Comparison of ENCODE assay signal across 8 cellular contexts in the genomic region with DNA sequence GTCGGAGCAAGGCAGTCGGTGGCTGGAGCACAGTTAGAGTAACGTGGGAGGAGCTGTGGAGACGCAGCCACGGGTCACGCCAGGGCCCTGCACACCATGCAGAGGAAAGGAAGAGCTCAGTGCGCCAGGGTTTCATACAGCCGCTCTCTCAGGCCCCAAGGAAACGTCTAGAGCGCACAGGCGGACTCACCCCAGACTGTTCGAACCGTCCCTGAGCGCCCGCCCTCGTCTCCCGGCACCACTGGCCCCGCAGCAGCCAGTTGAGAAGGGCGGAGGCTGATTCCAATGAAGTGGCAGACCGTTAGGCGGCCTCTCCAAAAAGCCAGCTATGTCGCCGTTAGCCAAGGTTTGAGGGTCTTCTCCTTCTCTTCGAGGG. TPM values are rescaled to one million over a fixed set of nuclear protein-coding genes. Genes with fewer than 3 reads are reported as not detected.
DNase-seq lines count a peak whose midpoint lies in the region; ATAC-seq and TF ChIP-seq lines count a peak whose summit lies in the region.

No MANE protein-coding gene starts in this region.

- POLR2A ChIA-PET in T-cell (lab: Charles Lee) = interaction anchor here in 1 of 2 donors (0.6 to 1.6 kb wide), 4 partner anchors 11 to 325 kb away, joined by 3 to 11 read pairs (median 7); partner anchors contain the start of gene PUS3
- POLR2A ChIA-PET in HEK293T (lab: Yijun Ruan, JAX) = interaction anchor here (0.8 to 2.1 kb wide), 8 partner anchors 8 to 959 kb away, joined by 3 to 28 read pairs (median 4); partner anchors contain the start of gene PUS3

- H3K36me3 Mint-ChIP-seq in CD14-positive monocyte (peaks cover 6 to 10% of the 10 kb centered on the region in 2 donors), T-cell (no peaks in the 10 kb centered on the region)
- peaks cover 15% of the 10 kb centered on the region for H3K36me3 Mint-ChIP-seq in dendritic cell treated with granulocyte-macrophage colony-stimulating factor and Interleukin-4, amounts not matched to agents 40 ng/mL and 50 ng/mL, for 4 days (ENCODE audit: low read depth)

- peak; percentile 32 for ATAC-seq in HG03280 (IDR thresholded peaks at IDR 0.05; ENCODE audit: unreplicated experiment)
- ATAC-seq in T-cell (replicated peaks in 1 of 4) = peak; percentile 38 to 50 (median 46)

- H3K9me3 Mint-ChIP-seq in CD14-positive monocyte (peaks cover 0 to 7% (median 0%) of the 10 kb centered on the region in 7 donors), T-cell (no peaks in the 10 kb centered on the region)
- H3K9me3 Mint-ChIP-seq in dendritic cell treated with granulocyte-macrophage colony-stimulating factor and Interleukin-4, amounts not matched to agents 40 ng/mL and 50 ng/mL, for 4 days = no peaks in the 10 kb centered on the region

- no peak for TF ChIP-seq CTCF in CD14-positive monocyte (IDR thresholded peaks at IDR 0.05)

- H3K4me3 Mint-ChIP-seq in CD14-positive monocyte = peak overlapping the region; percentile 89 to 90
- peak overlapping the region; percentile 86 to 92 (median 87) for H3K4me3 Mint-ChIP-seq in T-cell
- H3K4me3 Mint-ChIP-seq in dendritic cell treated with granulocyte-macrophage colony-stimulating factor and Interleukin-4, amounts not matched to agents 40 ng/mL and 50 ng/mL, for 4 days = peak overlapping the region; percentile 85

- H3K4me1 Mint-ChIP-seq in CD14-positive monocyte (peaks cover 32% of the 10 kb centered on the region), T-cell (peaks cover 31 to 38% (median 38%) of the 10 kb centered on the region in 3 donors)
- H3K4me1 Mint-ChIP-seq in dendritic cell treated with granulocyte-macrophage colony-stimulating factor and Interleukin-4, amounts not matched to agents 40 ng/mL and 50 ng/mL, for 4 days (ENCODE audit: low read depth) = peaks cover 18% of the 10 kb centered on the region

- intact Hi-C loops in CD14-positive monocyte (cut with micrococcal nuclease) = loop anchor here in 1 of 2 donors (2.0 to 10.0 kb wide), 2 partner anchors 16 to 292 kb away; partner anchors contain the start of genes PUS3 and STT3A
- intact Hi-C loops in dendritic cell treated with granulocyte-macrophage colony-stimulating factor and Interleukin-4, amounts not matched to agents 40 ng/mL and 50 ng/mL, for 4 days (cut with micrococcal nuclease) = loop anchor here (1.0 to 10.0 kb wide), 3 partner anchors 16 to 932 kb away; partner anchors contain the start of genes CCDC15, CHEK1 and PUS3

- CTCF ChIA-PET in T-cell (lab: Charles Lee) = interaction anchor here (0.6 to 1.6 kb wide), 11 partner anchors 9 to 1050 kb away, joined by 3 to 20 read pairs (median 4); partner anchors contain the start of genes CCDC15 (in 1 of the 2) and PUS3 (in 1 of the 2)
- CTCF ChIA-PET in HEK293T (lab: Yijun Ruan, JAX) = interaction anchor here (1.2 kb wide), 1 partner anchor 12 kb away, joined by 3 read pairs; no protein-coding TSS in a partner anchor

- no peak for DNase-seq in CD14-positive monocyte (ENCODE audit: low spot score)
- peak; percentile 17 for DNase-seq in GM19238 (ENCODE audit: insufficient read length, low spot score)
- peak in 20 of 34 experiments; percentile 6 to 43 (median 20) for DNase-seq in T-cell
- DNase-seq in medulla oblongata (ENCODE audit: extremely low spot score) = peak; percentile 43
- no peak for DNase-seq in HEK293T (ENCODE audit: extremely low spot score)

- H3K27me3 Mint-ChIP-seq in CD14-positive monocyte (ENCODE audit: low read depth in 3 of 3) = peaks cover 4 to 9% (median 5%) of the 10 kb centered on the region in 3 donors
- H3K27me3 Mint-ChIP-seq in T-cell = peaks cover 0 to 2% of the 10 kb centered on the region in 2 donors
- H3K27me3 Mint-ChIP-seq in dendritic cell treated with granulocyte-macrophage colony-stimulating factor and Interleukin-4, amounts not matched to agents 40 ng/mL and 50 ng/mL, for 4 days = peaks cover 3% of the 10 kb centered on the region

- peak overlapping the region; percentile 78 to 93 (median 91) for H3K27ac Mint-ChIP-seq in CD14-positive monocyte
- H3K27ac Mint-ChIP-seq in T-cell = peak overlapping the region; percentile 93 to 96
- peak overlapping the region; percentile 91 for H3K27ac Mint-ChIP-seq in dendritic cell treated with granulocyte-macrophage colony-stimulating factor and Interleukin-4, amounts not matched to agents 40 ng/mL and 50 ng/mL, for 4 days

- peak overlapping the region; percentile 27 for H3K27ac ChIP-seq in temporal lobe (ENCODE audit: low read depth, low read length)

TF ChIP-seq in HEK293T, 16 proteins besides CTCF, POLR2A, EP300 and RAD21:
- TF ChIP-seq TARDBP (IDR thresholded peaks at IDR 0.05) = no peak
- no peak for TF ChIP-seq ARNT (IDR thresholded peaks at IDR 0.05)
- no peak for TF ChIP-seq SP1 (IDR thresholded peaks at IDR 0.05)
- TF ChIP-seq LEF1 (IDR thresholded peaks at IDR 0.05; ENCODE audit: borderline replicate concordance) = no peak
- TF ChIP-seq BHLHE40 (IDR thresholded peaks at IDR 0.05; ENCODE audit: borderline replicate concordance) = no peak
- no peak for TF ChIP-seq FOXK2 (IDR thresholded peaks at IDR 0.05)
- no peak for TF ChIP-seq FOXM1 (IDR thresholded peaks at IDR 0.05; ENCODE audit: borderline replicate concordance)
- TF ChIP-seq, protein P1, sequence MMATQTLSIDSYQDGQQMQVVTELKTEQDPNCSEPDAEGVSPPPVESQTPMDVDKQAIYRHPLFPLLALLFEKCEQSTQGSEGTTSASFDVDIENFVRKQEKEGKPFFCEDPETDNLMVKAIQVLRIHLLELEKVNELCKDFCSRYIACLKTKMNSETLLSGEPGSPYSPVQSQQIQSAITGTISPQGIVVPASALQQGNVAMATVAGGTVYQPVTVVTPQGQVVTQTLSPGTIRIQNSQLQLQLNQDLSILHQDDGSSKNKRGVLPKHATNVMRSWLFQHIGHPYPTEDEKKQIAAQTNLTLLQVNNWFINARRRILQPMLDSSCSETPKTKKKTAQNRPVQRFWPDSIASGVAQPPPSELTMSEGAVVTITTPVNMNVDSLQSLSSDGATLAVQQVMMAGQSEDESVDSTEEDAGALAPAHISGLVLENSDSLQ (IDR thresholded peaks at IDR 0.05) = no peak
- TF ChIP-seq ZNF384 (IDR thresholded peaks at IDR 0.05) = no peak
- TF ChIP-seq SUZ12 (IDR thresholded peaks at IDR 0.05) = no peak
- TF ChIP-seq FOXA1 (IDR thresholded peaks at IDR 0.05) = no peak
- TF ChIP-seq L3MBTL2 (conservative IDR thresholded peaks at IDR 0.05) = no peak

RNA-seq across cellular contexts. Expression of gene HYLS1, which starts 0.5 kb away (rescaled TPM):
- 1 to 10 TPM; 2.0 to 2.6 TPM for polyA plus RNA-seq in CD14-positive monocyte
- total RNA-seq in T-cell = 1 to 10 TPM; 2.8 to 7.4 (median 6.9) TPM
- 9.1 TPM for total RNA-seq in temporal lobe

RNA-seq across cellular contexts. Expression of gene PUS3, which starts 16.0 kb away (rescaled TPM):
- polyA plus RNA-seq in CD14-positive monocyte = 1 to 10 TPM; 3.1 to 5.3 TPM
- total RNA-seq in T-cell = 10 to 100 TPM in 3 of 5 donors, 1 to 10 TPM in 2; 5.2 to 14.6 (median 11.5) TPM
- total RNA-seq in temporal lobe = 9.3 TPM

RNA-seq across cellular contexts. Expression of gene DDX25, which starts 17.3 kb away (rescaled TPM):
- polyA plus RNA-seq in CD14-positive monocyte = not detected
- total RNA-seq in T-cell = under 1 TPM in 3 of 5 donors, not detected in 2; 0.16 to 0.26 (median 0.16) TPM
- 19.9 TPM for total RNA-seq in temporal lobe

RNA-seq across cellular contexts. Expression of gene PATE4, which starts 53.9 kb away (rescaled TPM):
- polyA plus RNA-seq in CD14-positive monocyte = not detected
- total RNA-seq in T-cell = not detected
- not detected for total RNA-seq in temporal lobe

RNA-seq across cellular contexts. Expression of gene VSIG10L2, which starts 58.9 kb away (rescaled TPM):
- not detected for polyA plus RNA-seq in CD14-positive monocyte
- total RNA-seq in T-cell = not detected
- total RNA-seq in temporal lobe = not detected

Comparison
In these comparisons a context has a peak if more than half of its experiments do, and no peak if none do; other contexts are left out.
1. DNase-seq: peak in GM19238 (single experiment), T-cell (20 of 34) and medulla oblongata (single experiment); none in CD14-positive monocyte (single experiment) and HEK293T (single experiment).
2. RNA of gene DDX25, which starts 17.3 kb away (total RNA-seq): 19.9 TPM in temporal lobe (single experiment); 0.16 to 0.26 TPM in T-cell; every median in the first group is over 10 times any median in the second.
3. Peak in every context shown above with its lines, with median percentiles within 50 percentile points of each other: H3K27ac Mint-ChIP-seq and H3K4me3 Mint-ChIP-seq.